Comparison of ENCODE assay signal across 12 cellular contexts in the genomic region with DNA sequence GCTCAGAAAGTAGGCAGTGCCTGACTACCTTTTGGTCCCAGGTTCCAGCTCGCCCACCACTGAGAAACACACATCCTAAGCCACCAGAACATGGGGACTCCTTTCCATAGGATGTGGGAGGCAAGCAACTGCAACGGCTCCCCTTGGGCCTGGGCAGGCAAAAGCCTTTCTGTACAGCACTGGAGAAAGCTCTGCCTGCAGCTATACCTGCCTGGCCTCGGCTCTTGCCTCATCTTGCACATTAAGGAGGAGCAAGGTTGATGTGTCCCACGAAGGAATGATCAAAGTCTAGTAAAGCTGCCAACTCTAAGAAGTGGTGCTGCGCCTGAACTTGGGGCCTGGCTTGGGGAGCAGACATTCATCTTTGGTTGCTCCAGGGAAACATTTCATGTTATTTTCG.
"Had no signal": no experiment of that assay in that cellular context is flagged by ENCODE, and none has a peak within 500 bp of the region (broad histone marks: within the 10 kb centered on the region; RNA-seq: fewer than 3 reads in every experiment).

No MANE protein-coding gene starts in this region.

- H3K27me3 ChIP-seq: body of pancreas, heart left ventricle, right lobe of liver, upper lobe of left lung had no signal

- H3K4me3 ChIP-seq: body of pancreas, heart left ventricle, left ventricle myocardium inferior, right lobe of liver, upper lobe of left lung had no signal

- ATAC-seq: activated naive CD4-positive, alpha-beta T cell treated with anti-CD3 and anti-CD28 coated beads, Interleukin-2, amount 50 U/mL, for 72 hours; body of pancreas; right lobe of liver had no signal

- H3K36me3 ChIP-seq: heart left ventricle, left ventricle myocardium inferior, right lobe of liver, upper lobe of left lung had no signal

- H3K4me1 ChIP-seq: body of pancreas, heart left ventricle, right lobe of liver, upper lobe of left lung had no signal

- H3K27ac ChIP-seq: body of pancreas, heart left ventricle, left ventricle myocardium inferior, right lobe of liver, upper lobe of left lung had no signal

- DNase-seq: activated effector memory CD4-positive, alpha-beta T cell treated with anti-CD3 and anti-CD28 coated beads, Interleukin-2, amount 50 U/mL, for 16 hours; activated T-cell treated with anti-CD3 and anti-CD28 coated beads, Interleukin-2, amount 50 U/mL, for 24 hours; amniotic stem cell; body of pancreas; foreskin melanocyte; heart left ventricle; left ventricle myocardium inferior; right lobe of liver; stimulated activated CD4-positive, alpha-beta T cell treated with anti-CD3 and anti-CD28 coated beads, Interleukin-2, amount 100 ng/mL, for 48 hours; stimulated activated naive CD4-positive, alpha-beta T cell treated with Interleukin-2 at 50 U/mL for 16 hours; upper lobe of left lung had no signal

- H3K9me3 ChIP-seq: body of pancreas, heart left ventricle, left ventricle myocardium inferior, right lobe of liver, upper lobe of left lung had no signal
